1 cellular context compared by ENCODE assay signal in the genomic region with DNA sequence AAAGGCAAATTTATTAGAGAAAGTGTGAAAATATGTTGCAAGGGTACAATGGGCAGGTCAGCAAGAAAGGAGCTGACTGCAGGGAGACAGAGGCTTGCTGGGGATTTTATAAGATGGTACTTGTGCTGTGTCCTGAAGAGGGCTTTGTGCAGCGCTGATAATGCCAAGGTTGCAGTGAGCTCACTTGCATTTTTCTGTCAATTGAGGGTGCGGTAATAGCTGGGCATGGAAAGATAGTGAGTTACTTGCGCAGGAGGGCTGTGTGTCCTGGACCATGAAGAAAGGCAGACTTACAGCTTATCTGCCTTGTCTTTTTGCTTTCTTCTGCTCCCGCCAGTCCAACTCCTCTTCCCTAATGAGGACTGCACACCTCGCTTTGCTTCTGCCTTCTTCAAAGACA.
TF ChIP-seq lines count a peak whose summit lies in the region.

No MANE protein-coding gene starts in this region.

TF ChIP-seq in K562, 482 proteins besides CTCF, POLR2A, EP300 and RAD21 (continues in another document):
- TF ChIP-seq HNRNPLL (IDR thresholded peaks at IDR 0.05; ENCODE audit: low read depth, low read length, poor library complexity, severe bottlenecking) = peak; percentile 89
- peak; percentile 73; the same call in 1 of the 2 replicates for TF ChIP-seq ATF7 (IDR thresholded peaks at IDR 0.05)
- TF ChIP-seq MEIS2 (IDR thresholded peaks at IDR 0.05; ENCODE audit: partially characterized antibody) = peak; percentile 51
- TF ChIP-seq CHAMP1 (IDR thresholded peaks at IDR 0.05) = peak; percentile 29; the same call in 1 of the 2 replicates
- peak; percentile 33; the same call in 1 of the 2 replicates for TF ChIP-seq FOXM1 (IDR thresholded peaks at IDR 0.05; ENCODE audit: low read depth)
- no peak for TF ChIP-seq FOXM1 (CRISPR knock-in tag; IDR thresholded peaks at IDR 0.05; ENCODE audit: low read depth)
- TF ChIP-seq ZEB2 (IDR thresholded peaks at IDR 0.05) = 0 out of 2 replicates have a peak, but pooled peaks have one; percentile 29
- peak; percentile 76; the same call in 1 of the 2 replicates for TF ChIP-seq POLR2AphosphoS5 (IDR thresholded peaks at IDR 0.05; ENCODE audit: control insufficient read depth, insufficient read depth, low read depth, low read length)
- no peak for TF ChIP-seq YBX1 (IDR thresholded peaks at IDR 0.05)
- peak; percentile 15; the same call in 1 of the 2 replicates for TF ChIP-seq CC2D1A (IDR thresholded peaks at IDR 0.05)
- TF ChIP-seq CBX3 (IDR thresholded peaks at IDR 0.05; ENCODE audit: borderline replicate concordance in 1 of 2, low read length in 2 of 2) = peak in 1 of 2 experiments; percentile 39; a peak in 1 of 3 replicates
- TF ChIP-seq CBX5 (IDR thresholded peaks at IDR 0.05; ENCODE audit: borderline replicate concordance, low read depth) = 0 out of 2 replicates have a peak, but pooled peaks have one; percentile 59
- no peak for TF ChIP-seq TOE1 (IDR thresholded peaks at IDR 0.05; ENCODE audit: borderline replicate concordance)
- TF ChIP-seq TOE1 (CRISPR knock-in tag; IDR thresholded peaks at IDR 0.05; ENCODE audit: borderline replicate concordance, low read depth) = no peak
- peak; percentile 57 for TF ChIP-seq CXXC5 (CRISPR knock-in tag; IDR thresholded peaks at IDR 0.05)
- peak; percentile 76 for TF ChIP-seq GATA2 (CRISPR knock-in tag; IDR thresholded peaks at IDR 0.05)
- TF ChIP-seq BCOR (IDR thresholded peaks at IDR 0.05) = peak; percentile 53
- TF ChIP-seq ZNF239 (CRISPR knock-in tag; IDR thresholded peaks at IDR 0.05) = no peak
- peak; percentile 44; the same call in 1 of the 2 replicates for TF ChIP-seq CREM (IDR thresholded peaks at IDR 0.05; ENCODE audit: low read depth)
- TF ChIP-seq MXI1 (IDR thresholded peaks at IDR 0.05; ENCODE audit: low read depth, low read length) = no peak
- peak; percentile 63 for TF ChIP-seq CEBPB (tag; IDR thresholded peaks at IDR 0.05)
- TF ChIP-seq, protein P1, sequence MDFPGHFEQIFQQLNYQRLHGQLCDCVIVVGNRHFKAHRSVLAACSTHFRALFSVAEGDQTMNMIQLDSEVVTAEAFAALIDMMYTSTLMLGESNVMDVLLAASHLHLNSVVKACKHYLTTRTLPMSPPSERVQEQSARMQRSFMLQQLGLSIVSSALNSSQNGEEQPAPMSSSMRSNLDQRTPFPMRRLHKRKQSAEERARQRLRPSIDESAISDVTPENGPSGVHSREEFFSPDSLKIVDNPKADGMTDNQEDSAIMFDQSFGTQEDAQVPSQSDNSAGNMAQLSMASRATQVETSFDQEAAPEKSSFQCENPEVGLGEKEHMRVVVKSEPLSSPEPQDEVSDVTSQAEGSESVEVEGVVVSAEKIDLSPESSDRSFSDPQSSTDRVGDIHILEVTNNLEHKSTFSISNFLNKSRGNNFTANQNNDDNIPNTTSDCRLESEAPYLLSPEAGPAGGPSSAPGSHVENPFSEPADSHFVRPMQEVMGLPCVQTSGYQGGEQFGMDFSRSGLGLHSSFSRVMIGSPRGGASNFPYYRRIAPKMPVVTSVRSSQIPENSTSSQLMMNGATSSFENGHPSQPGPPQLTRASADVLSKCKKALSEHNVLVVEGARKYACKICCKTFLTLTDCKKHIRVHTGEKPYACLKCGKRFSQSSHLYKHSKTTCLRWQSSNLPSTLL (IDR thresholded peaks at IDR 0.05) = no peak
- no peak for TF ChIP-seq SP2 (IDR thresholded peaks at IDR 0.05; ENCODE audit: extremely low read depth, low read depth, low read length, poor library complexity, severe bottlenecking)
- TF ChIP-seq ARNT (IDR thresholded peaks at IDR 0.05) = 0 out of 4 replicates have a peak, but pooled peaks of 1 of the 2 experiments have one; percentile 19
- TF ChIP-seq CREB3L1 (IDR thresholded peaks at IDR 0.05; ENCODE audit: borderline replicate concordance, low read depth) = no peak
- peak; percentile 88 for TF ChIP-seq CBFA2T2 (conservative IDR thresholded peaks at IDR 0.05)
- no peak for TF ChIP-seq ZNF41 (CRISPR knock-in tag; conservative IDR thresholded peaks at IDR 0.05)
- TF ChIP-seq DPF2 (IDR thresholded peaks at IDR 0.05) = peak; percentile 93
- peak; percentile 71; the same call in 1 of the 2 replicates for TF ChIP-seq SMARCE1 (IDR thresholded peaks at IDR 0.05)
- TF ChIP-seq PTBP1 (IDR thresholded peaks at IDR 0.05; ENCODE audit: low read depth, low read length) = no peak
- TF ChIP-seq TEAD4 (IDR thresholded peaks at IDR 0.05; ENCODE audit: low read length) = peak; percentile 81
- no peak for TF ChIP-seq TEAD4 (CRISPR knock-in tag; IDR thresholded peaks at IDR 0.05; ENCODE audit: borderline replicate concordance)
- peak; percentile 95 for TF ChIP-seq CBFA2T3 (IDR thresholded peaks at IDR 0.05)
- no peak for TF ChIP-seq RNF219 (CRISPR knock-in tag; IDR thresholded peaks at IDR 0.05)
- no peak for TF ChIP-seq COPS2 (conservative IDR thresholded peaks at IDR 0.05)
- 0 out of 2 replicates have a peak, but pooled peaks have one; percentile 33 for TF ChIP-seq SP1 (CRISPR knock-in tag; IDR thresholded peaks at IDR 0.05)
- TF ChIP-seq JUND (IDR thresholded peaks at IDR 0.05; ENCODE audit: borderline replicate concordance, low read depth, low read length) = peak; percentile 63; the same call in 1 of the 2 replicates
- TF ChIP-seq JUND (tag; IDR thresholded peaks at IDR 0.05; ENCODE audit: borderline replicate concordance, low read depth, low read length) = peak; percentile 33; the same call in 1 of the 3 replicates
- TF ChIP-seq MTA3 (IDR thresholded peaks at IDR 0.05; ENCODE audit: borderline replicate concordance) = peak; percentile 76; the same call in 1 of the 2 replicates
- no peak for TF ChIP-seq ELF1 (tag; IDR thresholded peaks at IDR 0.05)
- peak; percentile 52; the same call in 1 of the 2 replicates for TF ChIP-seq CTBP1 (IDR thresholded peaks at IDR 0.05; ENCODE audit: borderline replicate concordance)
- peak; percentile 93 for TF ChIP-seq ARID1B (IDR thresholded peaks at IDR 0.05)
- TF ChIP-seq MBD2 (IDR thresholded peaks at IDR 0.05; ENCODE audit: borderline replicate concordance, low read depth) = 0 out of 2 replicates have a peak, but pooled peaks have one; percentile 30
- peak; percentile 52; the same call in 1 of the 2 replicates for TF ChIP-seq KLF16 (IDR thresholded peaks at IDR 0.05)
- no peak for TF ChIP-seq NEUROD1 (IDR thresholded peaks at IDR 0.05; ENCODE audit: borderline replicate concordance, low read depth, low read length, partially characterized antibody)
- no peak for TF ChIP-seq ATF1 (CRISPR knock-in tag; IDR thresholded peaks at IDR 0.05)
- TF ChIP-seq ATF1 (tag; IDR thresholded peaks at IDR 0.05) = 0 out of 2 replicates have a peak, but pooled peaks have one; percentile 19
- TF ChIP-seq BHLHE40 (IDR thresholded peaks at IDR 0.05; ENCODE audit: low read length) = peak; percentile 27; the same call in 1 of the 2 replicates
- TF ChIP-seq TAL1 (IDR thresholded peaks at IDR 0.05) = peak; percentile 86
- TF ChIP-seq TCF3 (CRISPR knock-in tag; IDR thresholded peaks at IDR 0.05) = peak; percentile 94
- peak; percentile 51; the same call in 1 of the 2 replicates for TF ChIP-seq TRIM28 (IDR thresholded peaks at IDR 0.05)
- no peak for TF ChIP-seq JUNB (CRISPR knock-in tag; conservative IDR thresholded peaks at IDR 0.05)
- TF ChIP-seq NFIC (IDR thresholded peaks at IDR 0.05) = peak; percentile 68
- TF ChIP-seq STAT5A (IDR thresholded peaks at IDR 0.05; ENCODE audit: borderline replicate concordance, low read length) = peak; percentile 54; the same call in 1 of the 2 replicates
- TF ChIP-seq NCOR1 (IDR thresholded peaks at IDR 0.05) = peak; percentile 86
- TF ChIP-seq PKNOX1 (IDR thresholded peaks at IDR 0.05) = peak; percentile 17; the same call in 1 of the 2 replicates
- peak; percentile 86 for TF ChIP-seq SMARCA4 (IDR thresholded peaks at IDR 0.05)
- TF ChIP-seq MTA2 (IDR thresholded peaks at IDR 0.05; ENCODE audit: low read depth) = peak; percentile 63; the same call in 1 of the 2 replicates
- TF ChIP-seq ZNF24 (IDR thresholded peaks at IDR 0.05) = 0 out of 2 replicates have a peak, but pooled peaks have one; percentile 19
- no peak for TF ChIP-seq POLR2G (IDR thresholded peaks at IDR 0.05; ENCODE audit: low read depth, low read length)
- TF ChIP-seq ZNF232 (CRISPR knock-in tag; IDR thresholded peaks at IDR 0.05) = 0 out of 2 replicates have a peak, but pooled peaks have one; percentile 32
- peak; percentile 72 to 80 for TF ChIP-seq KDM1A (IDR thresholded peaks at IDR 0.05)
- TF ChIP-seq, protein P2, sequence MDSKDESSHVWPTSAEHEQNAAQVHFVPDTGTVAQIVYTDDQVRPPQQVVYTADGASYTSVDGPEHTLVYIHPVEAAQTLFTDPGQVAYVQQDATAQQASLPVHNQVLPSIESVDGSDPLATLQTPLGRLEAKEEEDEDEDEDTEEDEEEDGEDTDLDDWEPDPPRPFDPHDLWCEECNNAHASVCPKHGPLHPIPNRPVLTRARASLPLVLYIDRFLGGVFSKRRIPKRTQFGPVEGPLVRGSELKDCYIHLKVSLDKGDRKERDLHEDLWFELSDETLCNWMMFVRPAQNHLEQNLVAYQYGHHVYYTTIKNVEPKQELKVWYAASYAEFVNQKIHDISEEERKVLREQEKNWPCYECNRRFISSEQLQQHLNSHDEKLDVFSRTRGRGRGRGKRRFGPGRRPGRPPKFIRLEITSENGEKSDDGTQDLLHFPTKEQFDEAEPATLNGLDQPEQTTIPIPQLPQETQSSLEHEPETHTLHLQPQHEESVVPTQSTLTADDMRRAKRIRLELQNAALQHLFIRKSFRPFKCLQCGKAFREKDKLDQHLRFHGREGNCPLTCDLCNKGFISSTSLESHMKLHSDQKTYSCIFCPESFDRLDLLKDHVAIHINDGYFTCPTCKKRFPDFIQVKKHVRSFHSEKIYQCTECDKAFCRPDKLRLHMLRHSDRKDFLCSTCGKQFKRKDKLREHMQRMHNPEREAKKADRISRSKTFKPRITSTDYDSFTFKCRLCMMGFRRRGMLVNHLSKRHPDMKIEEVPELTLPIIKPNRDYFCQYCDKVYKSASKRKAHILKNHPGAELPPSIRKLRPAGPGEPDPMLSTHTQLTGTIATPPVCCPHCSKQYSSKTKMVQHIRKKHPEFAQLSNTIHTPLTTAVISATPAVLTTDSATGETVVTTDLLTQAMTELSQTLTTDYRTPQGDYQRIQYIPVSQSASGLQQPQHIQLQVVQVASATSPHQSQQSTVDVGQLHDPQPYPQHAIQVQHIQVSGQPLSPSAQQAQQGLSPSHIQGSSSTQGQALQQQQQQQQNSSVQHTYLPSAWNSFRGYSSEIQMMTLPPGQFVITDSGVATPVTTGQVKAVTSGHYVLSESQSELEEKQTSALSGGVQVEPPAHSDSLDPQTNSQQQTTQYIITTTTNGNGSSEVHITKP (IDR thresholded peaks at IDR 0.05; ENCODE audit: partially characterized antibody) = peak; percentile 85
